ENCODE assay signal across 8 cellular contexts in the genomic region with DNA sequence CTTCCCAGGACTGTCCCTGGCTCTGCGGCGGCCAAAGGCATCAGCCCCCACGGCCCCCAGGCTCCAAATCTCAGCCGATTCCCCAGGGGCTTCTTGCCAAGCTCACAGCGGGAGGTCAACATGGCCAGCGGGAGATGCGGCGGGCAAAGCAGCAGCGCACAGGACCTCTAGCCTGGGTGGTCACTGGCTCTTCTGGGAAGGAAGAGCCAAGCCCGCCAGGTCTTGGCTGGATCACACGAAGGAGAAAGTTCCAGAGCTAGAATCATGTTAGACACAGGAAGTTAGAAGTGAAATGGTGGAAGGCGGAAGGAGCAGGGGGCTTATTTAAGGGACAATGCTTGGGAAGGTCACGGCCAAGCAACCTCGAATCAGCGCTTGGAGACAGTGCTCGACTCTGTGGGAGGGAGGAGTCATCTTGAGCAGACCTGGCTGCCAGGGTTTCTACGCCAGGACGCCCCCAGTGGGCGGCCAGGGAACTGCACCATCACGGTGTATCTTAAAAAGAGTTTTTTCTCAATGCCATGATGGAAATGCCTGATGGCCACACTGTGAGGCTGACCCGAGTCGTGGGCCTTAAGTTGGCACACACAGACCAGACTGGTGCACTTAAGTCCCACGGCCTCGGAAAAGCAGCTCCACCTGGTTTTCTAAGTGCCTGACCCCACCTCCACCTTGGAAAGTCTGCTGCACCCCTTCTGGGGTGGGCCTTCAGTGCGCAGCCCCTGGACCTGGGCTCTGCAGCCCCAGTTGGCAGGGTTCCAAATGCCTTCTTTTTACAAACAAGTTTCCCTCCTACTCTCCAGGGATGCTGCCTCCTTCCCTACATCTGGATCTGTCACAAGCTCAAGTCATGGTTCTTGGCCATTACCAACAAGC. TPM values are rescaled to one million over a fixed set of nuclear protein-coding genes. Genes with fewer than 3 reads are reported as not detected.
DNase-seq lines count a peak whose midpoint lies in the region; ATAC-seq and TF ChIP-seq lines count a peak whose summit lies in the region.

No MANE protein-coding gene starts in this region.

- DNase-seq in GM06990 (ENCODE audit: extremely low read depth, insufficient read length), result peak; percentile 74
- peak; percentile 60 for DNase-seq in MV-4-11 (lab: John Stamatoyannopoulos, UW)
- peak; percentile 80 for DNase-seq in WERI-Rb-1
- peak; percentile 48 to 61 (median 52) for DNase-seq in immature natural killer cell
- DNase-seq in stimulated activated CD4-positive, alpha-beta T cell treated with anti-CD3 and anti-CD28 coated beads, Interleukin-15, amount 100 ng/mL, for 48 hours (ENCODE audit: low read depth in 2 of 2), result peak; percentile 67 to 79

- H3K27me3 Mint-ChIP-seq in brain, result no peaks in the 10 kb centered on the region
- H3K27me3 Mint-ChIP-seq in immature natural killer cell (ENCODE audit: low read depth in 3 of 3), result peaks cover 3 to 13% (median 8%) of the 10 kb centered on the region in 3 donors

- H3K9me3 Mint-ChIP-seq in brain (no peaks in the 10 kb centered on the region), immature natural killer cell (no peaks in the 10 kb centered on the region)

- ATAC-seq in GM21447 (IDR thresholded peaks at IDR 0.05; ENCODE audit: unreplicated experiment), result no peak
- ATAC-seq in HG03442 (IDR thresholded peaks at IDR 0.05; ENCODE audit: unreplicated experiment), result no peak

- H3K4me3 Mint-ChIP-seq in brain, result no peak overlapping the region
- peak overlapping the region in 1 of 5 donors; percentile 42 for H3K4me3 Mint-ChIP-seq in immature natural killer cell

- peaks cover 46% of the 10 kb centered on the region for H3K36me3 ChIP-seq in GM06990 (ENCODE audit: control insufficient read depth, insufficient read depth, low read length)
- peaks cover 22% of the 10 kb centered on the region for H3K36me3 ChIP-seq in WERI-Rb-1

- H3K27ac ChIP-seq in WERI-Rb-1, result no peak overlapping the region

- H3K4me3 ChIP-seq in GM06990 (replicated peaks; ENCODE audit: low read depth, low read length), result no peak overlapping the region
- H3K4me3 ChIP-seq in WERI-Rb-1 (ENCODE audit: low read depth, low read length), result no peak overlapping the region

- H3K36me3 Mint-ChIP-seq in brain (peaks cover 30% of the 10 kb centered on the region), immature natural killer cell (peaks cover 4 to 13% (median 5%) of the 10 kb centered on the region in 3 donors)

- H3K4me1 Mint-ChIP-seq in brain, result no peaks in the 10 kb centered on the region
- peaks cover 3 to 9% of the 10 kb centered on the region in 2 donors for H3K4me1 Mint-ChIP-seq in immature natural killer cell

- H3K9me3 ChIP-seq in WERI-Rb-1 (ENCODE audit: severe bottlenecking), result no peaks in the 10 kb centered on the region

- H3K27me3 ChIP-seq in GM06990 (replicated peaks; ENCODE audit: control insufficient read depth, insufficient read depth, low read length) (no peaks in the 10 kb centered on the region), WERI-Rb-1 (ENCODE audit: insufficient read depth, low read depth, severe bottlenecking) (no peaks in the 10 kb centered on the region)

- peak overlapping the region in 4 of 5 experiments; percentile 16 to 52 (median 26) for H3K27ac Mint-ChIP-seq in brain
- peak overlapping the region in 5 of 6 donors; percentile 30 to 70 (median 55) for H3K27ac Mint-ChIP-seq in immature natural killer cell

- TF ChIP-seq CTCF in GM06990 (IDR thresholded peaks at IDR 0.05; ENCODE audit: insufficient read depth, low read length, poor library complexity, severe bottlenecking) (peak; percentile 89), WERI-Rb-1 (IDR thresholded peaks at IDR 0.05; ENCODE audit: low read depth, low read length) (peak; percentile 90), brain (conservative IDR thresholded peaks at IDR 0.05) (peak; percentile 72 to 85)

RNA-seq across cellular contexts. Expression of a gene that starts 29.3 kb away (rescaled TPM):
- polyA plus RNA-seq in brain (ENCODE audit: insufficient read depth, low read depth, low replicate concordance) (19.9 TPM), immature natural killer cell (10 to 100 TPM in 1 of 3 donors, 1 to 10 TPM in 2; 2.4 to 10.2 (median 3.3) TPM)

RNA-seq across cellular contexts. Expression of a gene that starts 29.5 kb away (rescaled TPM):
- polyA plus RNA-seq in brain (ENCODE audit: insufficient read depth, low read depth, low replicate concordance), result 136 TPM
- 100 to 1,000 TPM; 130 to 217 (median 153) TPM for polyA plus RNA-seq in immature natural killer cell

RNA-seq across cellular contexts. Expression of a gene that starts 52.9 kb away (rescaled TPM):
- 1.1 TPM for polyA plus RNA-seq in brain (ENCODE audit: insufficient read depth, low read depth, low replicate concordance)
- polyA plus RNA-seq in immature natural killer cell, result not detected
